19 cellular contexts compared by ENCODE assay signal in genomic region chr11:84607975-84608787, GRCh38.
A peak's percentile ranks its signal among the peaks of the same experiment; 100 is the strongest.
DNase-seq lines count a peak whose midpoint lies in the region; ATAC-seq, FAIRE-seq and TF ChIP-seq lines count a peak whose summit lies in the region.
"Had no signal": no experiment of that assay in that cellular context is flagged by ENCODE, and none has a peak within 500 bp of the region (broad histone marks: within the 10 kb centered on the region; RNA-seq: fewer than 3 reads in every experiment).

No MANE protein-coding gene starts in this region.

- intact Hi-C loops in gastrocnemius medialis (cut with DNase I; ENCODE audit: low total_unique reads) (no loop called here), testis (cut with DNase I; ENCODE audit: low total_unique reads) (no loop called here), Caco-2 (cut with micrococcal nuclease; ENCODE audit: unreplicated experiment) (no loop called here)

- H3K9me3 ChIP-seq in gastrocnemius medialis (no peaks in the 10 kb centered on the region), testis (no peaks in the 10 kb centered on the region), Caco-2 (no peaks in the 10 kb centered on the region)
- H3K9me3 ChIP-seq: BE2C, SK-N-SH had no signal

- CTCF ChIA-PET in Caco-2 (lab: Charles Lee), result interaction anchor here (0.6 kb wide), 1 partner anchor 887 kb away, joined by 6 read pairs; no protein-coding TSS in a partner anchor

- POLR2A ChIA-PET in Caco-2 (lab: Charles Lee), result no interaction called here

- no peaks in the 10 kb centered on the region for H3K36me3 Mint-ChIP-seq in Caco-2 (ENCODE audit: insufficient read depth, unreplicated experiment)

- no peaks in the 10 kb centered on the region for H3K4me1 Mint-ChIP-seq in Caco-2 (ENCODE audit: low read depth, unreplicated experiment)
- H3K4me1 Mint-ChIP-seq: CD8-positive, alpha-beta memory T cell; H9 had no signal

- no peak overlapping the region for H3K27ac Mint-ChIP-seq in Caco-2 (ENCODE audit: unreplicated experiment)
- H3K27ac Mint-ChIP-seq: CD8-positive, alpha-beta memory T cell; H9 had no signal

- peaks cover 35 to 46% of the 10 kb centered on the region in 2 donors for H3K4me1 ChIP-seq in gastrocnemius medialis
- no peaks in the 10 kb centered on the region for H3K4me1 ChIP-seq in testis
- no peaks in the 10 kb centered on the region for H3K4me1 ChIP-seq in Caco-2
- H3K4me1 ChIP-seq: BE2C had no signal

- TF ChIP-seq CTCF in gastrocnemius medialis (IDR thresholded peaks at IDR 0.05 in 4 of 5, conservative IDR thresholded peaks at IDR 0.05 in 1 of 5) (no peak), testis (IDR thresholded peaks at IDR 0.05) (no peak), Caco-2 (IDR thresholded peaks at IDR 0.05; ENCODE audit: insufficient read depth in 1 of 2, low read depth in 1 of 2, low read length in 1 of 2, severe bottlenecking in 1 of 2, unreplicated experiment in 1 of 2) (no peak)

- DNase-seq in NCI-H2029 treated with DMSO at 0.1 percent for 48 hours (lab: John Stamatoyannopoulos, UW), result peak; percentile 43
- DNase-seq in cerebellar cortex (ENCODE audit: low spot score), result peak; percentile 68
- DNase-seq in inferior parietal cortex (ENCODE audit: extremely low spot score), result peak; percentile 48
- peak; percentile 41 to 47 for DNase-seq in gastrocnemius medialis
- DNase-seq in GM19239 (ENCODE audit: insufficient read length, low spot score), result no peak
- no peak for DNase-seq in testis
- no peak for DNase-seq in Caco-2
- DNase-seq: BE2C; CD8-positive, alpha-beta memory T cell; DMS 273 treated with DMSO at 0.1 percent for 48 hours; EL; H9; Karpas-422; MM.1S; NCI-H187 treated with DMSO at 0.1 percent for 48 hours; NCI-H526 treated with DMSO at 0.1 percent for 48 hours; PC-9; SK-N-SH had no signal

- H3K27me3 Mint-ChIP-seq in Caco-2 (ENCODE audit: insufficient read depth, unreplicated experiment), result no peaks in the 10 kb centered on the region
- H3K27me3 Mint-ChIP-seq: CD8-positive, alpha-beta memory T cell had no signal

- in situ Hi-C loops in gastrocnemius medialis (cut with MboI; ENCODE audit: low sequenced_read_pairs in 4 of 4), result no loop called here

- peak; percentile 90 for ATAC-seq in gastrocnemius medialis
- no peak for ATAC-seq in HG03025 (IDR thresholded peaks at IDR 0.05; ENCODE audit: low FRiP score, unreplicated experiment)

- FAIRE-seq in GM19239 (lab: Jason Lieb, UNC), result no peak

- WGBS in testis, 2 donors, result 54 to 58% methylated on average over 5 of the region's 5 CpGs

- H3K4me3 Mint-ChIP-seq in Caco-2 (ENCODE audit: unreplicated experiment), result no peak overlapping the region
- H3K4me3 Mint-ChIP-seq: CD8-positive, alpha-beta memory T cell; H9 had no signal

- no TSS peak for BruUV-seq in Caco-2 (replicated peaks; lab: Mats Ljungman, UMichigan)

- H3K27ac ChIP-seq in gastrocnemius medialis (peak overlapping the region; percentile 79 to 87 (median 82)), testis (no peak overlapping the region)
- H3K27ac ChIP-seq: PC-9 had no signal

- TF ChIP-seq POLR2A in gastrocnemius medialis (IDR thresholded peaks at IDR 0.05) (no peak), testis (IDR thresholded peaks at IDR 0.05) (no peak)

- H3K36me3 ChIP-seq in gastrocnemius medialis (no peaks in the 10 kb centered on the region), testis (ENCODE audit: low read depth, missing control alignments) (no peaks in the 10 kb centered on the region), Caco-2 (ENCODE audit: control insufficient read depth, insufficient read depth, low read length) (no peaks in the 10 kb centered on the region)
- H3K36me3 ChIP-seq: BE2C had no signal

- H3K9me3 Mint-ChIP-seq in Caco-2 (ENCODE audit: unreplicated experiment), result no peaks in the 10 kb centered on the region
- H3K9me3 Mint-ChIP-seq: H9 had no signal

- peak overlapping the region in 1 of 4 donors; percentile 3 for H3K4me3 ChIP-seq in gastrocnemius medialis
- H3K4me3 ChIP-seq in testis, result no peak overlapping the region
- no peak overlapping the region for H3K4me3 ChIP-seq in Caco-2 (ENCODE audit: low read depth, low read length)
- H3K4me3 ChIP-seq: PC-9 had no signal

- H3K27me3 ChIP-seq in gastrocnemius medialis, result no peaks in the 10 kb centered on the region
- H3K27me3 ChIP-seq in testis, result no peaks in the 10 kb centered on the region
- H3K27me3 ChIP-seq in Caco-2 (replicated peaks; ENCODE audit: control insufficient read depth, insufficient read depth, low read length), result no peaks in the 10 kb centered on the region

Comparison
In these comparisons a context has a peak if more than half of its experiments do, and no peak if none do; other contexts are left out.
1. DNase-seq: peak in NCI-H2029 treated with DMSO at 0.1 percent for 48 hours (single experiment), cerebellar cortex (single experiment), inferior parietal cortex (single experiment) and gastrocnemius medialis (2 of 2); none in GM19239 (single experiment), testis (single experiment) and Caco-2 (0 of 2).
2. H3K27ac ChIP-seq: peak in gastrocnemius medialis (4 of 4); none in testis (0 of 2).